Comparison of ENCODE assay signal across 1 cellular context in the genomic region with DNA sequence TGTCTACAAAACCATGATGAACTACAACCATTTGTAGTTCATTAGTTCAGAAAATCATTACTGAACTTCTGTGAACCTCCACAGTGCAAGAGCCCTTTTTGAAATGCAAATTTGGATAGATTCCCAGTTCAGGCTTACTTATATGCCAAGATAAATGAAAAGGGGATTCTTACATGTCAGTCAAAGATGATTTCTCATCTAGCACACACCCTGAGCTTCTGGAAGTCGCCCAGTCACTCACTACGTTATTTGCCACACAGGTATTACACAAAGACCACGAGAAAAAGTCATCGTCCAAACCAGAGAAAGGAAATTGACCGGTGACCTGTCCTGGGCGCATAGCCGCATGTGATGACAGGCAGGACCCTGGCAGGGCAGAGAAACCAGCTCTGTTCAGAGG.
TF ChIP-seq lines count a peak whose summit lies in the region.

No MANE protein-coding gene starts in this region.

TF ChIP-seq in GM23338, 12 proteins besides CTCF, POLR2A, EP300 and RAD21 (continued from another document):
- TF ChIP-seq, protein P1, sequence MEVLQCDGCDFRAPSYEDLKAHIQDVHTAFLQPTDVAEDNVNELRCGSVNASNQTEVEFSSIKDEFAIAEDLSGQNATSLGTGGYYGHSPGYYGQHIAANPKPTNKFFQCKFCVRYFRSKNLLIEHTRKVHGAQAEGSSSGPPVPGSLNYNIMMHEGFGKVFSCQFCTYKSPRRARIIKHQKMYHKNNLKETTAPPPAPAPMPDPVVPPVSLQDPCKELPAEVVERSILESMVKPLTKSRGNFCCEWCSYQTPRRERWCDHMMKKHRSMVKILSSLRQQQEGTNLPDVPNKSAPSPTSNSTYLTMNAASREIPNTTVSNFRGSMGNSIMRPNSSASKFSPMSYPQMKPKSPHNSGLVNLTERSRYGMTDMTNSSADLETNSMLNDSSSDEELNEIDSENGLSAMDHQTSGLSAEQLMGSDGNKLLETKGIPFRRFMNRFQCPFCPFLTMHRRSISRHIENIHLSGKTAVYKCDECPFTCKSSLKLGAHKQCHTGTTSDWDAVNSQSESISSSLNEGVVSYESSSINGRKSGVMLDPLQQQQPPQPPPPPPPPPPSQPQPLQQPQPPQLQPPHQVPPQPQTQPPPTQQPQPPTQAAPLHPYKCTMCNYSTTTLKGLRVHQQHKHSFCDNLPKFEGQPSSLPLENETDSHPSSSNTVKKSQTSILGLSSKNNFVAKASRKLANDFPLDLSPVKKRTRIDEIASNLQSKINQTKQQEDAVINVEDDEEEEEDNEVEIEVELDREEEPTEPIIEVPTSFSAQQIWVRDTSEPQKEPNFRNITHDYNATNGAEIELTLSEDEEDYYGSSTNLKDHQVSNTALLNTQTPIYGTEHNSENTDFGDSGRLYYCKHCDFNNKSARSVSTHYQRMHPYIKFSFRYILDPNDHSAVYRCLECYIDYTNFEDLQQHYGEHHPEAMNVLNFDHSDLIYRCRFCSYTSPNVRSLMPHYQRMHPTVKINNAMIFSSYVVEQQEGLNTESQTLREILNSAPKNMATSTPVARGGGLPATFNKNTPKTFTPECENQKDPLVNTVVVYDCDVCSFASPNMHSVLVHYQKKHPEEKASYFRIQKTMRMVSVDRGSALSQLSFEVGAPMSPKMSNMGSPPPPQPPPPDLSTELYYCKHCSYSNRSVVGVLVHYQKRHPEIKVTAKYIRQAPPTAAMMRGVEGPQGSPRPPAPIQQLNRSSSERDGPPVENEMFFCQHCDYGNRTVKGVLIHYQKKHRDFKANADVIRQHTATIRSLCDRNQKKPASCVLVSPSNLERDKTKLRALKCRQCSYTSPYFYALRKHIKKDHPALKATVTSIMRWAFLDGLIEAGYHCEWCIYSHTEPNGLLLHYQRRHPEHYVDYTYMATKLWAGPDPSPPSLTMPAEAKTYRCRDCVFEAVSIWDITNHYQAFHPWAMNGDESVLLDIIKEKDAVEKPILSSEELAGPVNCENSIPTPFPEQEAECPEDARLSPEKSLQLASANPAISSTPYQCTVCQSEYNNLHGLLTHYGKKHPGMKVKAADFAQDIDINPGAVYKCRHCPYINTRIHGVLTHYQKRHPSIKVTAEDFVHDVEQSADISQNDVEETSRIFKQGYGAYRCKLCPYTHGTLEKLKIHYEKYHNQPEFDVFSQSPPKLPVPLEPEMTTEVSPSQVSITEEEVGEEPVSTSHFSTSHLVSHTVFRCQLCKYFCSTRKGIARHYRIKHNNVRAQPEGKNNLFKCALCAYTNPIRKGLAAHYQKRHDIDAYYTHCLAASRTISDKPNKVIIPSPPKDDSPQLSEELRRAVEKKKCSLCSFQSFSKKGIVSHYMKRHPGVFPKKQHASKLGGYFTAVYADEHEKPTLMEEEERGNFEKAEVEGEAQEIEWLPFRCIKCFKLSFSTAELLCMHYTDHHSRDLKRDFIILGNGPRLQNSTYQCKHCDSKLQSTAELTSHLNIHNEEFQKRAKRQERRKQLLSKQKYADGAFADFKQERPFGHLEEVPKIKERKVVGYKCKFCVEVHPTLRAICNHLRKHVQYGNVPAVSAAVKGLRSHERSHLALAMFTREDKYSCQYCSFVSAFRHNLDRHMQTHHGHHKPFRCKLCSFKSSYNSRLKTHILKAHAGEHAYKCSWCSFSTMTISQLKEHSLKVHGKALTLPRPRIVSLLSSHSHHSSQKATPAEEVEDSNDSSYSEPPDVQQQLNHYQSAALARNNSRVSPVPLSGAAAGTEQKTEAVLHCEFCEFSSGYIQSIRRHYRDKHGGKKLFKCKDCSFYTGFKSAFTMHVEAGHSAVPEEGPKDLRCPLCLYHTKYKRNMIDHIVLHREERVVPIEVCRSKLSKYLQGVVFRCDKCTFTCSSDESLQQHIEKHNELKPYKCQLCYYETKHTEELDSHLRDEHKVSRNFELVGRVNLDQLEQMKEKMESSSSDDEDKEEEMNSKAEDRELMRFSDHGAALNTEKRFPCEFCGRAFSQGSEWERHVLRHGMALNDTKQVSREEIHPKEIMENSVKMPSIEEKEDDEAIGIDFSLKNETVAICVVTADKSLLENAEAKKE (CRISPR knock-in tag; IDR thresholded peaks at IDR 0.05) = no peak
- TF ChIP-seq CREB1 (CRISPR knock-in tag; IDR thresholded peaks at IDR 0.05; ENCODE audit: low read depth) = no peak
